In genomic region chr6:168098431-168098861, GRCh38 we compare ENCODE assay signal across 29 cellular contexts. TPM values are rescaled to one million over a fixed set of nuclear protein-coding genes. Genes with fewer than 3 reads are reported as not detected.
DNase-seq lines count a peak whose midpoint lies in the region; ATAC-seq and TF ChIP-seq lines count a peak whose summit lies in the region.
"Had no signal": no experiment of that assay in that cellular context is flagged by ENCODE, and none has a peak within 500 bp of the region (broad histone marks: within the 10 kb centered on the region; RNA-seq: fewer than 3 reads in every experiment).

No MANE protein-coding gene starts in this region.

- peak; percentile 38 for DNase-seq in Right ventricle myocardium superior
- no peak for DNase-seq in cardiac septum (ENCODE audit: low spot score)
- no peak for DNase-seq in IMR-90
- peak; percentile 28 for DNase-seq in lower lobe of right lung
- DNase-seq in upper lobe of right lung, result peak; percentile 39
- DNase-seq in DMS53 treated with DMSO at 0.1 percent for 48 hours (lab: John Stamatoyannopoulos, UW; ENCODE audit: unreplicated experiment), result no peak
- DNase-seq in OCI-M2 (lab: John Stamatoyannopoulos, UW; ENCODE audit: unreplicated experiment), result no peak
- no peak for DNase-seq in colonic mucosa
- DNase-seq: 8988T; ACHN; BE2C; Caco-2; CD4-positive, alpha-beta T cell; DMS79; EL; GDM1; Karpas-422; NCI-H1417 treated with DMSO at 0.1 percent for 48 hours; NCI-H1694 treated with DMSO at 0.1 percent for 48 hours; NCI-H2081; NCI-H2171; NCI-H226; NCI-H510A had no signal

- no peak overlapping the region for H3K56ac ChIP-seq in IMR-90 (ENCODE audit: extremely low read depth, insufficient read depth, low read length)

- no peak overlapping the region for H3K23ac ChIP-seq in IMR-90 (ENCODE audit: low read depth, low read length)

- H3K4me3 ChIP-seq in IMR-90 (ENCODE audit: insufficient read depth, low read depth, low read length) (no peak overlapping the region), lower lobe of right lung (no peak overlapping the region), upper lobe of right lung (no peak overlapping the region), colonic mucosa (no peak overlapping the region)
- H3K4me3 ChIP-seq: GM12878 had no signal

- no peaks in the 10 kb centered on the region for H3K79me1 ChIP-seq in IMR-90 (ENCODE audit: low read depth in 1 of 2, low read length in 2 of 2)

- H4K20me1 ChIP-seq in IMR-90 (ENCODE audit: insufficient read depth, low read length), result no peaks in the 10 kb centered on the region

- H4K91ac ChIP-seq in IMR-90 (ENCODE audit: insufficient read depth, low read depth, low read length), result no peak overlapping the region

- H3K9me1 ChIP-seq in IMR-90 (ENCODE audit: insufficient read depth, low read length), result no peaks in the 10 kb centered on the region

- H3K27me3 ChIP-seq in IMR-90 (ENCODE audit: control insufficient read depth, insufficient read depth, low read length) (peaks cover 39% of the 10 kb centered on the region), lower lobe of right lung (ENCODE audit: low read depth) (peaks cover 49% of the 10 kb centered on the region), upper lobe of right lung (peaks cover 40% of the 10 kb centered on the region), colonic mucosa (peaks cover 19% of the 10 kb centered on the region)
- H3K27me3 ChIP-seq: BE2C had no signal

- H2AFZ ChIP-seq in IMR-90 (replicated peaks; ENCODE audit: low read length, poor library complexity), result peak overlapping the region; percentile 18

- H3K18ac ChIP-seq in IMR-90 (ENCODE audit: low read depth, low read length), result no peak overlapping the region

- no peak overlapping the region for H3K14ac ChIP-seq in IMR-90 (replicated peaks; ENCODE audit: low read depth, low read length)

- no peak overlapping the region for H3K27ac ChIP-seq in IMR-90 (ENCODE audit: insufficient read depth, low read length)
- H3K27ac ChIP-seq in lower lobe of right lung, result no peak overlapping the region
- no peak overlapping the region for H3K27ac ChIP-seq in upper lobe of right lung
- H3K27ac ChIP-seq in colonic mucosa, result no peak overlapping the region
- H3K27ac ChIP-seq: RWPE1 had no signal

- POLR2A ChIA-PET in IMR-90 (lab: Charles Lee; ENCODE audit: unreplicated experiment), result no interaction called here

- TF ChIP-seq RAD21 in IMR-90 (IDR thresholded peaks at IDR 0.05; ENCODE audit: low read length), result no peak

- 83% methylated on average over 4 of the region's 13 CpGs; no CpG with 5 or more reads in 1 of the 2 experiments for WGBS in IMR-90 (ENCODE audit: extremely low coverage in 2 of 2, insufficient read length in 1 of 2), 2 experiments

- H2BK20ac ChIP-seq in IMR-90 (ENCODE audit: low read depth, low read length), result no peak overlapping the region

- no peak overlapping the region for H2BK120ac ChIP-seq in IMR-90 (ENCODE audit: low read depth, low read length)

- H3K36me3 ChIP-seq in IMR-90 (ENCODE audit: control insufficient read depth, insufficient read depth, low read length) (no peaks in the 10 kb centered on the region), lower lobe of right lung (no peaks in the 10 kb centered on the region), upper lobe of right lung (no peaks in the 10 kb centered on the region), colonic mucosa (no peaks in the 10 kb centered on the region)
- H3K36me3 ChIP-seq: BE2C had no signal

- no TSS peak for BruUV-seq in IMR-90 (replicated peaks; lab: Mats Ljungman, UMichigan)

- ATAC-seq in Right ventricle myocardium superior (ENCODE audit: poor library complexity), result no peak
- no peak for ATAC-seq in IMR-90 (ENCODE audit: low read depth)
- no peak for ATAC-seq in lower lobe of right lung
- no peak for ATAC-seq in upper lobe of right lung
- ATAC-seq: GM12878, HCT116, Panc1 had no signal

- no peak overlapping the region for H4K5ac ChIP-seq in IMR-90 (ENCODE audit: low read depth, low read length)

- H3K4me1 ChIP-seq in IMR-90 (ENCODE audit: control insufficient read depth, insufficient read depth, low read length) (no peaks in the 10 kb centered on the region), lower lobe of right lung (no peaks in the 10 kb centered on the region), upper lobe of right lung (no peaks in the 10 kb centered on the region), colonic mucosa (no peaks in the 10 kb centered on the region)
- H3K4me1 ChIP-seq: BE2C, Caco-2 had no signal

- intact Hi-C loops in Right ventricle myocardium superior (cut with DNase I), result no loop called here
- intact Hi-C loops in cardiac septum (cut with DNase I), result no loop called here
- intact Hi-C loops in IMR-90 (cut with micrococcal nuclease), result no loop called here
- intact Hi-C loops in lower lobe of right lung (cut with DNase I), result no loop called here
- intact Hi-C loops in upper lobe of right lung (cut with DNase I), result no loop called here
- intact Hi-C loops in colonic mucosa (cut with DNase I), result no loop called here

- no peak overlapping the region for H3K4ac ChIP-seq in IMR-90 (ENCODE audit: low read depth, low read length)

- TF ChIP-seq CTCF in IMR-90 (conservative IDR thresholded peaks at IDR 0.05; ENCODE audit: low read depth, low read length) (no peak), lower lobe of right lung (IDR thresholded peaks at IDR 0.05) (no peak), upper lobe of right lung (IDR thresholded peaks at IDR 0.05) (no peak), colonic mucosa (IDR thresholded peaks at IDR 0.05) (no peak)

- in situ Hi-C loops in IMR-90 (cut with MboI; ENCODE audit: low sequenced_read_pairs), result no loop called here

- no peak overlapping the region for H3K4me2 ChIP-seq in IMR-90 (ENCODE audit: low read depth, low read length)
- H3K4me2 ChIP-seq: SK-N-SH had no signal

- H3K9me3 ChIP-seq in IMR-90 (ENCODE audit: control insufficient read depth, insufficient read depth, low read length), result no peaks in the 10 kb centered on the region
- H3K9me3 ChIP-seq in lower lobe of right lung, result no peaks in the 10 kb centered on the region
- H3K9me3 ChIP-seq in upper lobe of right lung, result no peaks in the 10 kb centered on the region
- no peaks in the 10 kb centered on the region for H3K9me3 ChIP-seq in colonic mucosa
- H3K9me3 ChIP-seq: BE2C, Caco-2, SK-N-SH had no signal

- H2BK5ac ChIP-seq in IMR-90 (ENCODE audit: low read depth, low read length, poor library complexity, severe bottlenecking), result no peak overlapping the region

- no peak overlapping the region for H2BK15ac ChIP-seq in IMR-90 (ENCODE audit: low read depth, low read length)

- no peak overlapping the region for H2AK9ac ChIP-seq in IMR-90 (replicated peaks; ENCODE audit: low read depth, low read length, poor library complexity)

- dilution Hi-C loops in IMR-90 (cut with HindIII; ENCODE audit: low sequenced_read_pairs, unreplicated experiment), result no loop called here

- no peak overlapping the region for H2AK5ac ChIP-seq in IMR-90 (ENCODE audit: low read depth, low read length)

- no peak for TF ChIP-seq POLR2A in IMR-90 (IDR thresholded peaks at IDR 0.05; ENCODE audit: low read depth, low read length)

- no peak overlapping the region for H4K8ac ChIP-seq in IMR-90 (ENCODE audit: low read depth in 2 of 2, low read length in 2 of 2)

- CTCF ChIA-PET in IMR-90 (lab: Yijun Ruan, JAX), result no interaction called here

- no peak overlapping the region for H3K9ac ChIP-seq in IMR-90 (ENCODE audit: low read depth, low read length)
- no peak overlapping the region for H3K9ac ChIP-seq in colonic mucosa (ENCODE audit: low read depth in 2 of 2, low read length in 2 of 2)
- H3K9ac ChIP-seq: SK-N-SH had no signal

TF ChIP-seq in IMR-90, 13 proteins besides CTCF, POLR2A, EP300 and RAD21:
- TF ChIP-seq RCOR1 (IDR thresholded peaks at IDR 0.05; ENCODE audit: insufficient replicate concordance, low read length) (no peak), CHD1 (IDR thresholded peaks at IDR 0.05; ENCODE audit: low read depth, low read length) (no peak), USF2 (IDR thresholded peaks at IDR 0.05; ENCODE audit: low read depth, low read length) (no peak)
TF ChIP-seq in IMR-90: peak in this region for 0.

RNA-seq across cellular contexts. Expression of gene FRMD1, which starts 19.4 kb away (rescaled TPM):
- 1.0 TPM for total RNA-seq in Right ventricle myocardium superior
- not detected for total RNA-seq in cardiac septum
- total RNA-seq in IMR-90 (2012; rRNA removed), result not detected in 2 replicates
- not detected in 2 replicates for polyA plus RNA-seq in IMR-90 (2012; rRNA removed)
- not detected in 2 replicates for polyA plus RNA-seq in IMR-90 (2012; cell fraction: cytosol; rRNA removed)
- polyA plus RNA-seq in IMR-90 (2012; cell fraction: nucleus; rRNA removed; ENCODE audit: low replicate concordance), result not detected in 2 replicates
- not detected for total RNA-seq in lower lobe of right lung
- 0.09 TPM for total RNA-seq in upper lobe of right lung
- total RNA-seq in colonic mucosa, result 10 to 100 TPM in 1 of 2 donors, 1 to 10 TPM in 1; 2.3 to 21.0 TPM
- total RNA-seq: CD4-positive, alpha-beta T cell; GM12878; H1 had no signal
- polyA plus RNA-seq: GM12878, SK-N-SH had no signal

Comparison
In these comparisons a context has a peak if more than half of its experiments do, and no peak if none do; other contexts are left out.
1. DNase-seq: peak in Right ventricle myocardium superior (single experiment), lower lobe of right lung (single experiment) and upper lobe of right lung (single experiment); none in cardiac septum (single experiment), IMR-90 (single experiment), DMS53 treated with DMSO at 0.1 percent for 48 hours (single experiment), OCI-M2 (single experiment) and colonic mucosa (single experiment).